Comparison of ENCODE assay signal across 1 cellular context in genomic region chr12:31317471-31318397, GRCh38.
TF ChIP-seq lines count a peak whose summit lies in the region.

No MANE protein-coding gene starts in this region.

TF ChIP-seq in GM23338, 12 proteins besides CTCF, POLR2A, EP300 and RAD21 (continued from another document):
- TF ChIP-seq ZNF462 (CRISPR knock-in tag; IDR thresholded peaks at IDR 0.05) (no peak), STAT1 (IDR thresholded peaks at IDR 0.05; ENCODE audit: unreplicated experiment) (no peak), JUNB (IDR thresholded peaks at IDR 0.05; ENCODE audit: unreplicated experiment) (no peak), ZNF331 (CRISPR knock-in tag; IDR thresholded peaks at IDR 0.05; ENCODE audit: low read depth) (no peak), POLR2AphosphoS5 (IDR thresholded peaks at IDR 0.05; ENCODE audit: low read depth) (no peak), ZNF114 (CRISPR knock-in tag; IDR thresholded peaks at IDR 0.05) (no peak), CREB1 (CRISPR knock-in tag; IDR thresholded peaks at IDR 0.05; ENCODE audit: low read depth) (no peak), EZH2 (IDR thresholded peaks at IDR 0.05; ENCODE audit: low read depth, unreplicated experiment) (no peak), NANOG (IDR thresholded peaks at IDR 0.05; ENCODE audit: borderline replicate concordance) (no peak)
- TF ChIP-seq, protein P1, sequence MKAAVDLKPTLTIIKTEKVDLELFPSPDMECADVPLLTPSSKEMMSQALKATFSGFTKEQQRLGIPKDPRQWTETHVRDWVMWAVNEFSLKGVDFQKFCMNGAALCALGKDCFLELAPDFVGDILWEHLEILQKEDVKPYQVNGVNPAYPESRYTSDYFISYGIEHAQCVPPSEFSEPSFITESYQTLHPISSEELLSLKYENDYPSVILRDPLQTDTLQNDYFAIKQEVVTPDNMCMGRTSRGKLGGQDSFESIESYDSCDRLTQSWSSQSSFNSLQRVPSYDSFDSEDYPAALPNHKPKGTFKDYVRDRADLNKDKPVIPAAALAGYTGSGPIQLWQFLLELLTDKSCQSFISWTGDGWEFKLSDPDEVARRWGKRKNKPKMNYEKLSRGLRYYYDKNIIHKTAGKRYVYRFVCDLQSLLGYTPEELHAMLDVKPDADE (IDR thresholded peaks at IDR 0.05) = no peak
